ENCODE assay signal across 1 cellular context in the genomic region with DNA sequence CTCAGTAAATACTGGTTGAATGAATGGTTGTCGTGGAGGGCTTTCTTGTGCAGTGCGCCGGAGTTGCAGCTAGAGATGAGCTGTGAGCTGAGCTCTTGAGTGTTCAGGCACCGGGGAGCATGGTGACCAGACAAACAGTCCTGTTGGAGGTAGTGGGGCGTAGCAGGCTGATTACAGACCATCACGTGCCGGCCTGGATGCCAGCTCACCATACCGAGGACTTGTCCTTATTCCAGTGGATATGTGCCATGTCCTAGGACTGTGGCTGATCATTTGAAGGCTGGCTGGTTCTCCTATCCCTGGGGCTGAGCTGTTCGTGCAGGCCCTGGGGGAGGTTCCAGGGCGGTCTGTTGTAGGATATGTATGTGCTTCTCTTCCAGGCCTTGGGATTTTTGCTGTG.
TF ChIP-seq lines count a peak whose summit lies in the region.

No MANE protein-coding gene starts in this region.

TF ChIP-seq in IMR-90, 13 proteins besides CTCF, POLR2A, EP300 and RAD21 (continued from another document):
- no peak for TF ChIP-seq FOS (IDR thresholded peaks at IDR 0.05; ENCODE audit: low read depth, low read length)
- TF ChIP-seq RFX5 (IDR thresholded peaks at IDR 0.05; ENCODE audit: low read depth, low read length) = no peak
